Comparison of ENCODE assay signal across 1 cellular context in the genomic region with DNA sequence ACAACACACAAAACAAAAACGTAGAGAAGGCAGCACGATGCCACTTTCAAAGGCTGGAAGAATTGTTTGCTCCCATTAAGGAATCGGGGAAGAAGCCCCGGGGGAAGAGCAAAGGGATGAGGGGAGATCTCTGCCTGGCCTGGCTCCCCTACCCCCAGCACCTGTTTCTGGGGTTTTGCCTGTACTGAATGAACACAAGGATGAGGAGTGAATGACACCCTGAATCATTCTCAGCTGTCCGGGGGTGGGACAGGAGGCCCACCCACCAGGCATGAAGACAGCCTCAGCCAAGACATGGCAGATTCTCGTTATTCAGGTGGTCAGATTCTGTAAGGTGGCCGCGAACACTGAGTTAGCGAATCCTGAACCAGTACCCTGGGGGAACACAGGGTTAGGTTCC.
TF ChIP-seq lines count a peak whose summit lies in the region.

No MANE protein-coding gene starts in this region.

TF ChIP-seq in K562, 482 proteins besides CTCF, POLR2A, EP300 and RAD21:
- TF ChIP-seq, protein P1, sequence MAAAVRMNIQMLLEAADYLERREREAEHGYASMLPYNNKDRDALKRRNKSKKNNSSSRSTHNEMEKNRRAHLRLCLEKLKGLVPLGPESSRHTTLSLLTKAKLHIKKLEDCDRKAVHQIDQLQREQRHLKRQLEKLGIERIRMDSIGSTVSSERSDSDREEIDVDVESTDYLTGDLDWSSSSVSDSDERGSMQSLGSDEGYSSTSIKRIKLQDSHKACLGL (CRISPR knock-in tag; IDR thresholded peaks at IDR 0.05; ENCODE audit: borderline replicate concordance, poor library complexity, severe bottlenecking) = no peak
- no peak for TF ChIP-seq SMAD4 (CRISPR knock-in tag; conservative IDR thresholded peaks at IDR 0.05)
- TF ChIP-seq ELF1 (tag; IDR thresholded peaks at IDR 0.05) = no peak
- TF ChIP-seq, protein P2, sequence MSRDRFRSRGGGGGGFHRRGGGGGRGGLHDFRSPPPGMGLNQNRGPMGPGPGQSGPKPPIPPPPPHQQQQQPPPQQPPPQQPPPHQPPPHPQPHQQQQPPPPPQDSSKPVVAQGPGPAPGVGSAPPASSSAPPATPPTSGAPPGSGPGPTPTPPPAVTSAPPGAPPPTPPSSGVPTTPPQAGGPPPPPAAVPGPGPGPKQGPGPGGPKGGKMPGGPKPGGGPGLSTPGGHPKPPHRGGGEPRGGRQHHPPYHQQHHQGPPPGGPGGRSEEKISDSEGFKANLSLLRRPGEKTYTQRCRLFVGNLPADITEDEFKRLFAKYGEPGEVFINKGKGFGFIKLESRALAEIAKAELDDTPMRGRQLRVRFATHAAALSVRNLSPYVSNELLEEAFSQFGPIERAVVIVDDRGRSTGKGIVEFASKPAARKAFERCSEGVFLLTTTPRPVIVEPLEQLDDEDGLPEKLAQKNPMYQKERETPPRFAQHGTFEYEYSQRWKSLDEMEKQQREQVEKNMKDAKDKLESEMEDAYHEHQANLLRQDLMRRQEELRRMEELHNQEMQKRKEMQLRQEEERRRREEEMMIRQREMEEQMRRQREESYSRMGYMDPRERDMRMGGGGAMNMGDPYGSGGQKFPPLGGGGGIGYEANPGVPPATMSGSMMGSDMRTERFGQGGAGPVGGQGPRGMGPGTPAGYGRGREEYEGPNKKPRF (IDR thresholded peaks at IDR 0.05; ENCODE audit: low read depth, low read length) = no peak
- TF ChIP-seq, protein P3, sequence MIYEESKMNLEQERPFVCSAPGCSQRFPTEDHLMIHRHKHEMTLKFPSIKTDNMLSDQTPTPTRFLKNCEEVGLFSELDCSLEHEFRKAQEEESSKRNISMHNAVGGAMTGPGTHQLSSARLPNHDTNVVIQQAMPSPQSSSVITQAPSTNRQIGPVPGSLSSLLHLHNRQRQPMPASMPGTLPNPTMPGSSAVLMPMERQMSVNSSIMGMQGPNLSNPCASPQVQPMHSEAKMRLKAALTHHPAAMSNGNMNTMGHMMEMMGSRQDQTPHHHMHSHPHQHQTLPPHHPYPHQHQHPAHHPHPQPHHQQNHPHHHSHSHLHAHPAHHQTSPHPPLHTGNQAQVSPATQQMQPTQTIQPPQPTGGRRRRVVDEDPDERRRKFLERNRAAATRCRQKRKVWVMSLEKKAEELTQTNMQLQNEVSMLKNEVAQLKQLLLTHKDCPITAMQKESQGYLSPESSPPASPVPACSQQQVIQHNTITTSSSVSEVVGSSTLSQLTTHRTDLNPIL (CRISPR knock-in tag; IDR thresholded peaks at IDR 0.05) = no peak
- TF ChIP-seq, protein P4, sequence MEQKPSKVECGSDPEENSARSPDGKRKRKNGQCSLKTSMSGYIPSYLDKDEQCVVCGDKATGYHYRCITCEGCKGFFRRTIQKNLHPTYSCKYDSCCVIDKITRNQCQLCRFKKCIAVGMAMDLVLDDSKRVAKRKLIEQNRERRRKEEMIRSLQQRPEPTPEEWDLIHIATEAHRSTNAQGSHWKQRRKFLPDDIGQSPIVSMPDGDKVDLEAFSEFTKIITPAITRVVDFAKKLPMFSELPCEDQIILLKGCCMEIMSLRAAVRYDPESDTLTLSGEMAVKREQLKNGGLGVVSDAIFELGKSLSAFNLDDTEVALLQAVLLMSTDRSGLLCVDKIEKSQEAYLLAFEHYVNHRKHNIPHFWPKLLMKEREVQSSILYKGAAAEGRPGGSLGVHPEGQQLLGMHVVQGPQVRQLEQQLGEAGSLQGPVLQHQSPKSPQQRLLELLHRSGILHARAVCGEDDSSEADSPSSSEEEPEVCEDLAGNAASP (IDR thresholded peaks at IDR 0.05) = no peak
- no peak for TF ChIP-seq KDM2B (CRISPR knock-in tag; IDR thresholded peaks at IDR 0.05)
- TF ChIP-seq, protein P5, sequence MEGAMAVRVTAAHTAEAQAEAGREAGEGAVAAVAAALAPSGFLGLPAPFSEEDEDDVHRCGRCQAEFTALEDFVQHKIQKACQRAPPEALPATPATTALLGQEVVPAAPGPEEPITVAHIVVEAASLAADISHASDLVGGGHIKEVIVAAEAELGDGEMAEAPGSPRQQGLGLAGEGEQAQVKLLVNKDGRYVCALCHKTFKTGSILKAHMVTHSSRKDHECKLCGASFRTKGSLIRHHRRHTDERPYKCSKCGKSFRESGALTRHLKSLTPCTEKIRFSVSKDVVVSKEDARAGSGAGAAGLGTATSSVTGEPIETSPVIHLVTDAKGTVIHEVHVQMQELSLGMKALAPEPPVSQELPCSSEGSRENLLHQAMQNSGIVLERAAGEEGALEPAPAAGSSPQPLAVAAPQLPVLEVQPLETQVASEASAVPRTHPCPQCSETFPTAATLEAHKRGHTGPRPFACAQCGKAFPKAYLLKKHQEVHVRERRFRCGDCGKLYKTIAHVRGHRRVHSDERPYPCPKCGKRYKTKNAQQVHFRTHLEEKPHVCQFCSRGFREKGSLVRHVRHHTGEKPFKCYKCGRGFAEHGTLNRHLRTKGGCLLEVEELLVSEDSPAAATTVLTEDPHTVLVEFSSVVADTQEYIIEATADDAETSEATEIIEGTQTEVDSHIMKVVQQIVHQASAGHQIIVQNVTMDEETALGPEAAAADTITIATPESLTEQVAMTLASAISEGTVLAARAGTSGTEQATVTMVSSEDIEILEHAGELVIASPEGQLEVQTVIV (CRISPR knock-in tag; IDR thresholded peaks at IDR 0.05; ENCODE audit: borderline replicate concordance) = no peak
- no peak for TF ChIP-seq ZNF589 (CRISPR knock-in tag; IDR thresholded peaks at IDR 0.05; ENCODE audit: low read depth)
- TF ChIP-seq PYGO2 (tag; IDR thresholded peaks at IDR 0.05) = no peak
- TF ChIP-seq, protein P6, sequence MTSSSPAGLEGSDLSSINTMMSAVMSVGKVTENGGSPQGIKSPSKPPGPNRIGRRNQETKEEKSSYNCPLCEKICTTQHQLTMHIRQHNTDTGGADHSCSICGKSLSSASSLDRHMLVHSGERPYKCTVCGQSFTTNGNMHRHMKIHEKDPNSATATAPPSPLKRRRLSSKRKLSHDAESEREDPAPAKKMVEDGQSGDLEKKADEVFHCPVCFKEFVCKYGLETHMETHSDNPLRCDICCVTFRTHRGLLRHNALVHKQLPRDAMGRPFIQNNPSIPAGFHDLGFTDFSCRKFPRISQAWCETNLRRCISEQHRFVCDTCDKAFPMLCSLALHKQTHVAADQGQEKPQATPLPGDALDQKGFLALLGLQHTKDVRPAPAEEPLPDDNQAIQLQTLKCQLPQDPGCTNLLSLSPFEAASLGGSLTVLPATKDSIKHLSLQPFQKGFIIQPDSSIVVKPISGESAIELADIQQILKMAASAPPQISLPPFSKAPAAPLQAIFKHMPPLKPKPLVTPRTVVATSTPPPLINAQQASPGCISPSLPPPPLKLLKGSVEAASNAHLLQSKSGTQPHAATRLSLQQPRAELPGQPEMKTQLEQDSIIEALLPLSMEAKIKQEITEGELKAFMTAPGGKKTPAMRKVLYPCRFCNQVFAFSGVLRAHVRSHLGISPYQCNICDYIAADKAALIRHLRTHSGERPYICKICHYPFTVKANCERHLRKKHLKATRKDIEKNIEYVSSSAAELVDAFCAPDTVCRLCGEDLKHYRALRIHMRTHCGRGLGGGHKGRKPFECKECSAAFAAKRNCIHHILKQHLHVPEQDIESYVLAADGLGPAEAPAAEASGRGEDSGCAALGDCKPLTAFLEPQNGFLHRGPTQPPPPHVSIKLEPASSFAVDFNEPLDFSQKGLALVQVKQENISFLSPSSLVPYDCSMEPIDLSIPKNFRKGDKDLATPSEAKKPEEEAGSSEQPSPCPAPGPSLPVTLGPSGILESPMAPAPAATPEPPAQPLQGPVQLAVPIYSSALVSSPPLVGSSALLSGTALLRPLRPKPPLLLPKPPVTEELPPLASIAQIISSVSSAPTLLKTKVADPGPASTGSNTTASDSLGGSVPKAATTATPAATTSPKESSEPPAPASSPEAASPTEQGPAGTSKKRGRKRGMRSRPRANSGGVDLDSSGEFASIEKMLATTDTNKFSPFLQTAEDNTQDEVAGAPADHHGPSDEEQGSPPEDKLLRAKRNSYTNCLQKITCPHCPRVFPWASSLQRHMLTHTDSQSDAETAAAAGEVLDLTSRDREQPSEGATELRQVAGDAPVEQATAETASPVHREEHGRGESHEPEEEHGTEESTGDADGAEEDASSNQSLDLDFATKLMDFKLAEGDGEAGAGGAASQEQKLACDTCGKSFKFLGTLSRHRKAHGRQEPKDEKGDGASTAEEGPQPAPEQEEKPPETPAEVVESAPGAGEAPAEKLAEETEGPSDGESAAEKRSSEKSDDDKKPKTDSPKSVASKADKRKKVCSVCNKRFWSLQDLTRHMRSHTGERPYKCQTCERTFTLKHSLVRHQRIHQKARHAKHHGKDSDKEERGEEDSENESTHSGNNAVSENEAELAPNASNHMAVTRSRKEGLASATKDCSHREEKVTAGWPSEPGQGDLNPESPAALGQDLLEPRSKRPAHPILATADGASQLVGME (CRISPR knock-in tag; IDR thresholded peaks at IDR 0.05) = no peak
- TF ChIP-seq TFAM (CRISPR knock-in tag; conservative IDR thresholded peaks at IDR 0.05) = no peak
- no peak for TF ChIP-seq LEF1 (IDR thresholded peaks at IDR 0.05)
- TF ChIP-seq MTA2 (IDR thresholded peaks at IDR 0.05; ENCODE audit: low read depth) = no peak
- no peak for TF ChIP-seq PHF21A (IDR thresholded peaks at IDR 0.05; ENCODE audit: borderline replicate concordance, low read depth)
- TF ChIP-seq TARDBP (IDR thresholded peaks at IDR 0.05) = no peak
- TF ChIP-seq ZNF766 (CRISPR knock-in tag; conservative IDR thresholded peaks at IDR 0.05) = no peak
- TF ChIP-seq DIDO1 (tag; IDR thresholded peaks at IDR 0.05; ENCODE audit: low read depth) = no peak
- TF ChIP-seq SMARCB1 (IDR thresholded peaks at IDR 0.05; ENCODE audit: insufficient read length, low read depth) = no peak
